Comparison of ENCODE assay signal across 1 cellular context in the genomic region with DNA sequence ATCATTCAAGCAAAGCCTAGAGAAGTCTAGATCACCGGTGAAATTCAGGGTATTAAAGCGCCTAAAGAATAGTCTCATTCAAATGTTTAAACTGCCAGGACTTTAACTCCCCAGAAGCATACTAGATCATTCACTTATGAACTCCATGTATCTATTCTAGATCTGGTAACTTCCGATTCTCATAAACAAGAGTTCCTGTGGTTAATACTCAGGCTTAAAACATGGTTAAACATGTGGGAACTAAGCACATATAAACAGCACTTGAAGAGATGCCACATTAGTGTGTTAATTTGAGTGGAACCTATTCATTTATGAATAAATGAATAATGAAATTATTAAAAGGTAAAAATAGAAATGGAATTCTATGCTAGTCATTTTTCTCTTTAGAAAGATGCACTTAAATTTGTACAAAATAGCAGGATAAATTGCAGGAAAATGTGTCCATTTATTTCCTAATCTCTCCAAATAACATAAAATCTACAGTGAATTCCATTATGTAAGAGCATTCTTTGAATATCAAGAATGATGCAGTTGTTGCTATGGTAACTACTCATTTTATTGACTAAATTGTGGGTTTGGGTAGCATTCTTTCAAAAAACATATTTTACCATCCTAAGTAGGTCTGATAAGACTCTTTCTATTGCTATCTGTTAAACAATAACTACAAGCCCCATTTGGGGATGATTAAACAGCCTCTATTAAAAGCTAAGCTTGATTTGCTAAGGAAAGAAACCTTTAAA.
TF ChIP-seq lines count a peak whose summit lies in the region.

No MANE protein-coding gene starts in this region.

TF ChIP-seq in WTC11, 78 proteins besides CTCF, POLR2A, EP300 and RAD21 (continued from another document):
- TF ChIP-seq, protein P1, sequence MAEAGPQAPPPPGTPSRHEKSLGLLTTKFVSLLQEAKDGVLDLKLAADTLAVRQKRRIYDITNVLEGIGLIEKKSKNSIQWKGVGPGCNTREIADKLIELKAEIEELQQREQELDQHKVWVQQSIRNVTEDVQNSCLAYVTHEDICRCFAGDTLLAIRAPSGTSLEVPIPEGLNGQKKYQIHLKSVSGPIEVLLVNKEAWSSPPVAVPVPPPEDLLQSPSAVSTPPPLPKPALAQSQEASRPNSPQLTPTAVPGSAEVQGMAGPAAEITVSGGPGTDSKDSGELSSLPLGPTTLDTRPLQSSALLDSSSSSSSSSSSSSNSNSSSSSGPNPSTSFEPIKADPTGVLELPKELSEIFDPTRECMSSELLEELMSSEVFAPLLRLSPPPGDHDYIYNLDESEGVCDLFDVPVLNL (CRISPR knock-in tag; IDR thresholded peaks at IDR 0.05; ENCODE audit: borderline replicate concordance, low read depth) = no peak
- no peak for TF ChIP-seq NR2C2 (CRISPR knock-in tag; IDR thresholded peaks at IDR 0.05)
- TF ChIP-seq OVOL2 (CRISPR knock-in tag; IDR thresholded peaks at IDR 0.05; ENCODE audit: borderline replicate concordance) = no peak
- TF ChIP-seq EMX1 (CRISPR knock-in tag; IDR thresholded peaks at IDR 0.05) = no peak
- no peak for TF ChIP-seq ATF1 (CRISPR knock-in tag; IDR thresholded peaks at IDR 0.05)
- TF ChIP-seq, protein P2, sequence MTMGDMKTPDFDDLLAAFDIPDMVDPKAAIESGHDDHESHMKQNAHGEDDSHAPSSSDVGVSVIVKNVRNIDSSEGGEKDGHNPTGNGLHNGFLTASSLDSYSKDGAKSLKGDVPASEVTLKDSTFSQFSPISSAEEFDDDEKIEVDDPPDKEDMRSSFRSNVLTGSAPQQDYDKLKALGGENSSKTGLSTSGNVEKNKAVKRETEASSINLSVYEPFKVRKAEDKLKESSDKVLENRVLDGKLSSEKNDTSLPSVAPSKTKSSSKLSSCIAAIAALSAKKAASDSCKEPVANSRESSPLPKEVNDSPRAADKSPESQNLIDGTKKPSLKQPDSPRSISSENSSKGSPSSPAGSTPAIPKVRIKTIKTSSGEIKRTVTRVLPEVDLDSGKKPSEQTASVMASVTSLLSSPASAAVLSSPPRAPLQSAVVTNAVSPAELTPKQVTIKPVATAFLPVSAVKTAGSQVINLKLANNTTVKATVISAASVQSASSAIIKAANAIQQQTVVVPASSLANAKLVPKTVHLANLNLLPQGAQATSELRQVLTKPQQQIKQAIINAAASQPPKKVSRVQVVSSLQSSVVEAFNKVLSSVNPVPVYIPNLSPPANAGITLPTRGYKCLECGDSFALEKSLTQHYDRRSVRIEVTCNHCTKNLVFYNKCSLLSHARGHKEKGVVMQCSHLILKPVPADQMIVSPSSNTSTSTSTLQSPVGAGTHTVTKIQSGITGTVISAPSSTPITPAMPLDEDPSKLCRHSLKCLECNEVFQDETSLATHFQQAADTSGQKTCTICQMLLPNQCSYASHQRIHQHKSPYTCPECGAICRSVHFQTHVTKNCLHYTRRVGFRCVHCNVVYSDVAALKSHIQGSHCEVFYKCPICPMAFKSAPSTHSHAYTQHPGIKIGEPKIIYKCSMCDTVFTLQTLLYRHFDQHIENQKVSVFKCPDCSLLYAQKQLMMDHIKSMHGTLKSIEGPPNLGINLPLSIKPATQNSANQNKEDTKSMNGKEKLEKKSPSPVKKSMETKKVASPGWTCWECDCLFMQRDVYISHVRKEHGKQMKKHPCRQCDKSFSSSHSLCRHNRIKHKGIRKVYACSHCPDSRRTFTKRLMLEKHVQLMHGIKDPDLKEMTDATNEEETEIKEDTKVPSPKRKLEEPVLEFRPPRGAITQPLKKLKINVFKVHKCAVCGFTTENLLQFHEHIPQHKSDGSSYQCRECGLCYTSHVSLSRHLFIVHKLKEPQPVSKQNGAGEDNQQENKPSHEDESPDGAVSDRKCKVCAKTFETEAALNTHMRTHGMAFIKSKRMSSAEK (CRISPR knock-in tag; IDR thresholded peaks at IDR 0.05; ENCODE audit: borderline replicate concordance) = no peak
- TF ChIP-seq E2F1 (CRISPR knock-in tag; IDR thresholded peaks at IDR 0.05) = no peak
